Comparison of ENCODE assay signal across 29 cellular contexts in the genomic region with DNA sequence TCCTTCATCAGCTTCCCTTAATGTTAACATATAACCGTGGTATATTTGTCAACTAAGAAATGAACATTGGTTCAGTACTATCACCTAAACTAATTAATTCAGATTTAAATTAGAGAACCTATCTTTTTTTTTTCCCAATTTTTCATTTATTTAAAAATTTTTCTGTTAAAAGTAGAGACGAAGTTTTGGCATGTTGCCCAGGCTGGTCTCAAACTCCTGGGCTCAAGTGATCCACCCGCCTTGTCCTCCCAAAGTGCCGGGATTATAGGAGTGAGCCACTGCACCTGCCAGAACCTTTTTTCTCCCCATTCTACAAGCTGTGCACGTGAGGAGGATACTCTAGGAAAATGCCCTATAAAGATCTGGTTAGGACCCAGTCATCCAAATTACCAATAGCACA.
"Had no signal": no experiment of that assay in that cellular context is flagged by ENCODE, and none has a peak within 500 bp of the region (broad histone marks: within the 10 kb centered on the region; RNA-seq: fewer than 3 reads in every experiment).

No MANE protein-coding gene starts in this region.

- H3K4me1 ChIP-seq: uterus had no signal

- H3K4me3 ChIP-seq: pancreas, psoas muscle, right lobe of liver, sigmoid colon, stomach, thoracic aorta, thyroid gland, tibial nerve, upper lobe of right lung, uterus had no signal

- H3K27ac ChIP-seq: neutrophil, pancreas, psoas muscle, right lobe of liver, sigmoid colon, stomach, thoracic aorta, thyroid gland, tibial nerve, upper lobe of right lung, uterus had no signal

- H3K27me3 ChIP-seq: neutrophil, pancreas, right lobe of liver, sigmoid colon, stomach, thyroid gland, tibial nerve, upper lobe of right lung, uterus had no signal

- DNase-seq: naive thymus-derived CD8-positive, alpha-beta T cell; nephron progenitor cell; nucleus accumbens; pancreas; posterior cingulate gyrus; psoas muscle; right lobe of liver; sigmoid colon; small intestine; stimulated activated CD4-positive, alpha-beta T cell treated with anti-CD3 and anti-CD28 coated beads, Interleukin-15, amount 100 ng/mL, for 24 hours; stimulated activated CD4-positive, alpha-beta T cell treated with anti-CD3 and anti-CD28 coated beads, Interleukin-2, amount 100 ng/mL, for 24 hours; stimulated activated CD4-positive, alpha-beta T cell treated with anti-CD3 and anti-CD28 coated beads, Interleukin-2, amount 100 ng/mL, for 48 hours; stimulated activated CD4-positive, alpha-beta T cell treated with anti-CD3 and anti-CD28 coated beads, Interleukin-4, amount 100 ng/mL, for 24 hours; stimulated activated naive B cell treated with anti-CD40 and anti-IgM and Interleukin-4, amounts not matched to agents 10 μg/mL and 1 μg/mL and 100 μg/mL, for 72 hours; stimulated activated naive CD4-positive, alpha-beta T cell treated with Interleukin-2 at 50 U/mL for 16 hours; stomach; thyroid gland; trophoblast cell; upper lobe of right lung; uterus had no signal

- H3K4me3 Mint-ChIP-seq: natural killer cell treated with Interleukin-12 subunit alpha and Interleukin-12 subunit beta and Interleukin-15 and Interleukin-18, amount 100 ng/mL, for 72 hours; nephron progenitor cell; stimulated activated effector memory CD8-positive, alpha-beta T cell treated with anti-CD3 and anti-CD28 coated beads, Interleukin-12 subunit alpha, Interleukin-12 subunit beta, amount 100 ng/mL, for 72 hours; stimulated activated naive B cell treated with anti-CD40 and anti-IgM and Interleukin-4, amounts not matched to agents 10 μg/mL and 1 μg/mL and 100 μg/mL, for 72 hours; stimulated activated naive CD8-positive, alpha-beta T cell treated with anti-CD3 and anti-CD28 coated beads, Interleukin-15, Interleukin-2, amounts not matched to agents 100 ng/mL and 50 ng/mL, for 24 hours had no signal

- H3K27me3 Mint-ChIP-seq: naive thymus-derived CD8-positive, alpha-beta T cell; natural killer cell treated with Interleukin-12 subunit alpha and Interleukin-12 subunit beta and Interleukin-15 and Interleukin-18, amount 100 ng/mL, for 72 hours; progenitor cell of endocrine pancreas; stimulated activated naive B cell treated with anti-CD40 and anti-IgM and Interleukin-4, amounts not matched to agents 10 μg/mL and 1 μg/mL and 100 μg/mL, for 72 hours; stimulated activated naive CD8-positive, alpha-beta T cell treated with anti-CD3 and anti-CD28 coated beads, Interleukin-15, Interleukin-2, amounts not matched to agents 100 ng/mL and 50 ng/mL, for 24 hours had no signal

- H3K9me3 Mint-ChIP-seq: naive thymus-derived CD8-positive, alpha-beta T cell; natural killer cell treated with Interleukin-12 subunit alpha and Interleukin-12 subunit beta and Interleukin-15 and Interleukin-18, amount 100 ng/mL, for 72 hours; nephron progenitor cell; neural crest cell; stimulated activated effector memory CD8-positive, alpha-beta T cell treated with anti-CD3 and anti-CD28 coated beads, Interleukin-12 subunit alpha, Interleukin-12 subunit beta, amount 100 ng/mL, for 72 hours; stimulated activated naive B cell treated with anti-CD40 and anti-IgM and Interleukin-4, amounts not matched to agents 10 μg/mL and 1 μg/mL and 100 μg/mL, for 72 hours; stimulated activated naive CD8-positive, alpha-beta T cell treated with anti-CD3 and anti-CD28 coated beads, Interleukin-15, Interleukin-2, amounts not matched to agents 100 ng/mL and 50 ng/mL, for 24 hours had no signal

- H3K9me3 ChIP-seq: neutrophil, pancreas, psoas muscle, right lobe of liver, sigmoid colon, stomach, thoracic aorta, thyroid gland, tibial nerve, upper lobe of right lung, uterus had no signal

- H3K36me3 ChIP-seq: uterus had no signal

- ATAC-seq: naive thymus-derived CD8-positive, alpha-beta T cell; natural killer cell treated with Interleukin-12 subunit alpha and Interleukin-12 subunit beta and Interleukin-15 and Interleukin-18, amount 100 ng/mL, for 72 hours; pancreas; psoas muscle; right cardiac atrium; right lobe of liver; stimulated activated effector memory CD8-positive, alpha-beta T cell treated with anti-CD3 and anti-CD28 coated beads, Interleukin-12 subunit alpha, Interleukin-12 subunit beta, amount 100 ng/mL, for 72 hours; stimulated activated naive B cell treated with anti-CD40 and anti-IgM and Interleukin-4, amounts not matched to agents 10 μg/mL and 1 μg/mL and 100 μg/mL, for 72 hours; upper lobe of right lung had no signal

- H3K27ac Mint-ChIP-seq: nephron progenitor cell; progenitor cell of endocrine pancreas; stimulated activated effector memory CD8-positive, alpha-beta T cell treated with anti-CD3 and anti-CD28 coated beads, Interleukin-12 subunit alpha, Interleukin-12 subunit beta, amount 100 ng/mL, for 72 hours; stimulated activated naive B cell treated with anti-CD40 and anti-IgM and Interleukin-4, amounts not matched to agents 10 μg/mL and 1 μg/mL and 100 μg/mL, for 72 hours; stimulated activated naive CD8-positive, alpha-beta T cell treated with anti-CD3 and anti-CD28 coated beads, Interleukin-15, Interleukin-2, amounts not matched to agents 100 ng/mL and 50 ng/mL, for 24 hours had no signal
